Comparison of ENCODE assay signal across 8 cellular contexts in the genomic region with DNA sequence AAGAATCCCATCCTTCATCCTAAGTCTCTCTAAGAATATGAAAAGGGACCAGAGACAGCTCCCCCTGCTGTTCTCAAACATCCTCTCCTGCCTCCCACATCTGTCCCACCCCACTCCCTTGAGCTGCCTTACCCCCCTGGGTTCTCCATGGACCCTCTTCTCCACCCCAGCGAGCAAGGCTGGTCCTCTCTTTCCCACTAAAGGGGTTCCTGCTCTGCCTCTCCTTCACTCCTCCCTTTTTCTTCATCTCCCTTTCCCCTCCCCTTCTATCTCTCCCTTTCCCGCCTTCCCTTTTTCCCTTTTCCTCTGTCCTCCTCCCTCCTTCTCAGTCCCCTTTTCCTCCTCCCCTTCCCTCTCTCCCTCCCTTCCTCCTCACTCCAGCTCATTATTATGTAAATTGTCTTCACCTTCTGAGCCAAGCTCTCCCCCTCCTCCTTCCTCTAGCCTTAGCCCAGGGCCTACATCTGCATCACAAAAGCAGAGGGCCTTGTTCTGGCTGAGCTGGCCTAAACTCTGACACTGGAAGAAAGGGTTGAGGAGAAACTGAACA.
A peak's percentile ranks its signal among the peaks of the same experiment; 100 is the strongest.
DNase-seq lines count a peak whose midpoint lies in the region; ATAC-seq and TF ChIP-seq lines count a peak whose summit lies in the region.

No MANE protein-coding gene starts in this region.

- no peaks in the 10 kb centered on the region for H3K9me3 ChIP-seq in left lung
- H3K9me3 ChIP-seq in right atrium auricular region, result no peaks in the 10 kb centered on the region

- H3K27ac ChIP-seq in left lung (no peak overlapping the region), coronary artery (no peak overlapping the region), right atrium auricular region (no peak overlapping the region)

- DNase-seq in DMS114 treated with DMSO at 0.1 percent for 48 hours (lab: John Stamatoyannopoulos, UW; ENCODE audit: unreplicated experiment) (peak; percentile 6), HuH-7.5 (ENCODE audit: low spot score) (peak; percentile 22), astrocyte of the cerebellum (ENCODE audit: low read depth) (no peak), left lung (no peak), coronary artery (ENCODE audit: low spot score) (no peak), HK-2 (ENCODE audit: unreplicated experiment) (no peak), right atrium auricular region (ENCODE audit: low spot score) (no peak)

- intact Hi-C loops in left lung (cut with DNase I), result no loop called here

- H3K36me3 ChIP-seq in left lung (no peaks in the 10 kb centered on the region), right atrium auricular region (no peaks in the 10 kb centered on the region)

- H3K4me3 ChIP-seq in astrocyte of the cerebellum (ENCODE audit: low read depth, low read length) (no peak overlapping the region), left lung (no peak overlapping the region), coronary artery (no peak overlapping the region), right atrium auricular region (no peak overlapping the region)

- no peaks in the 10 kb centered on the region for H3K4me1 ChIP-seq in left lung
- peaks cover 0 to 31% of the 10 kb centered on the region in 2 donors for H3K4me1 ChIP-seq in right atrium auricular region

- in situ Hi-C loops in astrocyte of the cerebellum (cut with HindIII; ENCODE audit: low sequenced_read_pairs), result no loop called here

- ATAC-seq in left lung, result peak; percentile 23
- ATAC-seq in HG03135 (IDR thresholded peaks at IDR 0.05; ENCODE audit: unreplicated experiment), result no peak

- H3K27me3 ChIP-seq in left lung (no peaks in the 10 kb centered on the region), right atrium auricular region (no peaks in the 10 kb centered on the region)

- TF ChIP-seq CTCF in astrocyte of the cerebellum (IDR thresholded peaks at IDR 0.05; ENCODE audit: low read depth, low read length, missing control alignments) (peak; percentile 34), left lung (IDR thresholded peaks at IDR 0.05) (no peak), coronary artery (IDR thresholded peaks at IDR 0.05) (no peak), right atrium auricular region (IDR thresholded peaks at IDR 0.05) (peak in 1 of 2 donors; percentile 41)

Comparison
In these comparisons a context has a peak if more than half of its experiments do, and no peak if none do; other contexts are left out.
1. DNase-seq: peak in DMS114 treated with DMSO at 0.1 percent for 48 hours (single experiment) and HuH-7.5 (single experiment); none in astrocyte of the cerebellum (single experiment), left lung (0 of 2), coronary artery (single experiment), HK-2 (single experiment) and right atrium auricular region (single experiment).